7 cellular contexts compared by ENCODE assay signal in the genomic region with DNA sequence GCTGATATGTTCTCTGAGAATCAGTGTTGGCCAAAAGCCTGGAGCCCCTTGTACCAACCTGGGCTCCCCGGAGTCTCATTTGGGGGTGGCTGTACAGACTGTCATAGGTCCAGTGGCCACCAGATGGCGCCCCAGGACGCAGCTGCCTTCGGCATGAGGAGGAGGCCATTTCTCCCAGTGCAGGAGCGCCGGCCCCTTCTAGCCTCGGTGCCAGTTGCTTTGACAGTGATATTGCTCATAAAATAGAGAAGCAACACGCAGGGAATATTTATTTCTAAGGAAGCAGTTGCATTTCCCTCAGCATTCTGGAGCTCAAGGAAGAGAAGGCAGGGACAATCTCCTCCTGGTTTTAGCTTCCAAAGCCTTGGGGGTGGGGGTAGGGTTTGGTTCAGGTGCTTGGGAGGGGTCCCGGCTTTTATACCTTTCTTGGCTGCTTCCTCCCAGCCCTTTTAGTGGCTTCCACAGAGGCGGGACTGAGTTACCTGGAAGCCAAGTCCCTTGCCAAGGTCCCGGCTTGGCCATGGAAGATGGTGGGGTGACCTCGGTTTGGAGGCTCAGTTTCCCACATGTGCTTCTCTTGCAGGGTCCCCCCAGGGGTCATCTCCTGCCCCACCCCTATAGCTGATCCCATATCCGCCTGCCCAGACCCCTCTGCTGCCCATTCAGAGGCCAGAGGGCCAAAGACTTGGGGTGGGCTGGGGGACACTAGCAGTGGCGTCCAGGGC.
DNase-seq lines count a peak whose midpoint lies in the region; ATAC-seq lines count a peak whose summit lies in the region.

No MANE protein-coding gene starts in this region.

- ATAC-seq in GM18502 (IDR thresholded peaks at IDR 0.05; ENCODE audit: poor library complexity, unreplicated experiment) (peak; percentile 80), HG03432 (IDR thresholded peaks at IDR 0.05; ENCODE audit: unreplicated experiment) (peak; percentile 82)

- DNase-seq in NCI-H460 (ENCODE audit: extremely low read depth, low read depth): peak; percentile 77
- peak; percentile 82 to 85 for DNase-seq in activated CD4-positive, alpha-beta T cell treated with anti-CD3 and anti-CD28 coated beads for 24 hours (ENCODE audit: low read depth in 2 of 2)
- DNase-seq in cerebellum (ENCODE audit: low spot score): peak; percentile 85
- DNase-seq in left kidney (ENCODE audit: low read depth, low spot score): peak; percentile 92
- DNase-seq in stimulated activated CD4-positive, alpha-beta T cell treated with anti-CD3 and anti-CD28 coated beads, Interleukin-2, amount 100 ng/mL, for 48 hours: peak; percentile 87 to 92

Comparison
In these comparisons a context has a peak if more than half of its experiments do, and no peak if none do; other contexts are left out.
1. Peak in every context shown above with its lines: DNase-seq and ATAC-seq.